Comparison of ENCODE assay signal across 13 cellular contexts in the genomic region with DNA sequence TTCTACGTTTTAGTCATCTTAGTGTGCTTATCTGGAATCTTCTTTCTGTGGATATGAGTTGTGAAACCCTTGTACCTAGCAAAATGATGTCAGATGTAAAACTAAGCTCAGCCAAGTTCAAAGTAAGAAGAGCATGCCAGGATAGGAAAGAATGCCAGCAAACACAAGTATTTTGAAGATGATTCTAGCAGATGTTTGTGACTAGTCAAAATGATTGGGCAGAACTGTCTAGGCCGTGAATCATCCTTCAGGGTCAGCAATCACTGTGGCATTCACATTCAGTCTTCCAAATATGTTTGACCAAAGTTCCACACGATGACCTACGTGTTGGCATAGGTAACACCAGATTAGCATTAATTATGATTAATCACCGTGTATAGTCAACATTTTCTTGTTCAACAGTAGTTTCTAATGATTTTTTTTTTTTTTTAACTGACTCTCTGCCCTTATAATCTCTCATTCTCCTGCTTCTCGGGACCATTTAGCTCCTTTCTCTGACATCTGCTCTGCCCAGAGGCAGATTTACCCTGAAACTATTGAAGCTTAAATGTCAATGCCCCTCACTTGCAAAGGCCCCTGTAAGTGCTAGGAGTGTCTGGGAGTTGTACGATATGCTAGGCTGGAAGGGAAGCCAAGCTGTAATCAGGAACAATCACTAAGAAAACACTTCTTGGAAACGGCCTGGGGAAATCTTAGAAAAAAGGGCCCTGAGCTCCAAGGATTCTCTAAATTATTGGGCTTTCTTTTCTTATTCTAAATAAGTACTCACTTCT. TPM values are rescaled to one million over a fixed set of nuclear protein-coding genes. Genes with fewer than 3 reads are reported as not detected.
DNase-seq lines count a peak whose midpoint lies in the region; ATAC-seq, FAIRE-seq and TF ChIP-seq lines count a peak whose summit lies in the region.
"Had no signal": no experiment of that assay in that cellular context is flagged by ENCODE, and none has a peak within 500 bp of the region (broad histone marks: within the 10 kb centered on the region; RNA-seq: fewer than 3 reads in every experiment).

No MANE protein-coding gene starts in this region.

- DNase-seq in ACHN: peak; percentile 43
- peak; percentile 81 for DNase-seq in NCI-H446 treated with DMSO at 0.1 percent for 48 hours (lab: John Stamatoyannopoulos, UW)
- peak; percentile 91 for DNase-seq in epithelial cell of proximal tubule (ENCODE audit: low read depth)
- DNase-seq in mesothelial cell of epicardium (ENCODE audit: low spot score in 2 of 2, unreplicated experiment in 2 of 2): no peak
- DNase-seq in G401 (ENCODE audit: low spot score): no peak
- DNase-seq in DMS79 treated with DMSO at 0.1 percent for 48 hours (lab: John Stamatoyannopoulos, UW): no peak
- DNase-seq in frontal cortex (ENCODE audit: low spot score in 2 of 2): no peak
- DNase-seq: activated CD4-positive, alpha-beta T cell treated with anti-CD3 and anti-CD28 coated beads for 36 hours; activated naive CD8-positive, alpha-beta T cell treated with anti-CD3 and anti-CD28 coated beads, Interleukin-2, amount 10 ng/mL, durations not matched to agents 7 days and 5 days; naive B cell had no signal

- FAIRE-seq in frontal cortex (lab: Jason Lieb, UNC): no peak
- FAIRE-seq: GM12891 had no signal

- no peak overlapping the region for H3K4me3 ChIP-seq in epithelial cell of proximal tubule (ENCODE audit: low read depth, low read length)

- H3K9me3 Mint-ChIP-seq in mesothelial cell of epicardium: peaks cover 18% of the 10 kb centered on the region
- H3K9me3 Mint-ChIP-seq: activated naive CD8-positive, alpha-beta T cell treated with anti-CD3 and anti-CD28 coated beads, Interleukin-2, amount 10 ng/mL, durations not matched to agents 7 days and 5 days had no signal

- no peak for TF ChIP-seq CTCF in epithelial cell of proximal tubule (conservative IDR thresholded peaks at IDR 0.05; ENCODE audit: low read depth, low read length)
- no peak for TF ChIP-seq CTCF in mesothelial cell of epicardium (IDR thresholded peaks at IDR 0.05; ENCODE audit: unreplicated experiment)

- peak overlapping the region; percentile 33 for H3K4me3 Mint-ChIP-seq in mesothelial cell of epicardium
- H3K4me3 Mint-ChIP-seq: activated CD4-positive, alpha-beta T cell treated with anti-CD3 and anti-CD28 coated beads for 36 hours; activated naive CD8-positive, alpha-beta T cell treated with anti-CD3 and anti-CD28 coated beads, Interleukin-2, amount 10 ng/mL, durations not matched to agents 7 days and 5 days; B cell; naive B cell had no signal

- peaks cover 48% of the 10 kb centered on the region for H3K4me1 Mint-ChIP-seq in mesothelial cell of epicardium

- no peaks in the 10 kb centered on the region for H3K27me3 Mint-ChIP-seq in mesothelial cell of epicardium (ENCODE audit: low read depth)

- in situ Hi-C loops in ACHN (cut with HindIII; ENCODE audit: low pct_ligation_motif_present, low pct_unique_long_range_greater_than_20kb, low sequenced_read_pairs) (loop anchor here (25.0 kb wide), 1 partner anchor 104 kb away; no protein-coding TSS in a partner anchor), G401 (cut with HindIII; ENCODE audit: low sequenced_read_pairs) (no loop called here)

- no peak for ATAC-seq in GM18907 (IDR thresholded peaks at IDR 0.05; ENCODE audit: unreplicated experiment)
- ATAC-seq: activated CD4-positive, alpha-beta T cell treated with anti-CD3 and anti-CD28 coated beads for 36 hours had no signal

- H3K36me3 Mint-ChIP-seq in mesothelial cell of epicardium: peaks cover 3% of the 10 kb centered on the region
- H3K36me3 Mint-ChIP-seq: activated naive CD8-positive, alpha-beta T cell treated with anti-CD3 and anti-CD28 coated beads, Interleukin-2, amount 10 ng/mL, durations not matched to agents 7 days and 5 days had no signal

- H3K27ac Mint-ChIP-seq in mesothelial cell of epicardium: peak overlapping the region; percentile 93
- H3K27ac Mint-ChIP-seq: activated CD4-positive, alpha-beta T cell treated with anti-CD3 and anti-CD28 coated beads for 36 hours; activated naive CD8-positive, alpha-beta T cell treated with anti-CD3 and anti-CD28 coated beads, Interleukin-2, amount 10 ng/mL, durations not matched to agents 7 days and 5 days; B cell; naive B cell had no signal

RNA-seq across cellular contexts. Expression of a gene that starts 5.7 kb away (rescaled TPM):
- total RNA-seq in epithelial cell of proximal tubule: 31.0 and 82.6 TPM in 2 replicates
- total RNA-seq in mesothelial cell of epicardium: 83.2 to 86.6 TPM (median 86.0 TPM) in 3 replicates
- 0.17 TPM in 1 of 2 replicates, not detected in the other for total RNA-seq in G401 (2014; rRNA removed; shearing (Covaris generic))
- 14.7 TPM for total RNA-seq in frontal cortex
- total RNA-seq: B cell had no signal

Comparison
In these comparisons a context has a peak if more than half of its experiments do, and no peak if none do; other contexts are left out.
1. DNase-seq: peak in ACHN (single experiment), NCI-H446 treated with DMSO at 0.1 percent for 48 hours (single experiment) and epithelial cell of proximal tubule (single experiment); none in mesothelial cell of epicardium (0 of 2), G401 (single experiment), DMS79 treated with DMSO at 0.1 percent for 48 hours (single experiment) and frontal cortex (0 of 2).
2. RNA of a gene that starts 5.7 kb away (total RNA-seq): 83.2 to 86.6 TPM in mesothelial cell of epicardium, 31.0 to 82.6 TPM in epithelial cell of proximal tubule and 14.7 TPM in frontal cortex (single experiment); 0.17 TPM in G401; every median in the first group is over 10 times any median in the second.